In the genomic region with DNA sequence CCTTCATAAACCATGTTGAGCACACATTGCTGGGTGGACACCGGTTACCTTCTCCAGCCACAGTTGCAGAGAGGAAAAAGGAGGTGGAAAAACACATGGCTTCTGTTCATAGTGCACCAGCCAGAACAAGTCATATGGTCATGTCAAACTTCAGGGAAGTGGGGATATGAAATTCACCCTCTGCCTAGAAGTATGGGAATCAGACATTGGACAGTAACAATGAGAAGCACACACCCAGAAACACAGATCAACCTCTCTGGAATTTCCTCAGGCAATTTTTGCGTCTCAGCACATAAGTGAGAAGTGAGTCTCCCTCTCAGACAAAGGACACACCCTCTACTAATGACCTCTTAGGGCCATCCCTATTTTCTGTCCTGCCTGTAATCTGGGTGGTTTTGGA, we compare ENCODE assay signal across 13 cellular contexts.
DNase-seq lines count a peak whose midpoint lies in the region; ATAC-seq and TF ChIP-seq lines count a peak whose summit lies in the region.
"Had no signal": no experiment of that assay in that cellular context is flagged by ENCODE, and none has a peak within 500 bp of the region (broad histone marks: within the 10 kb centered on the region; RNA-seq: fewer than 3 reads in every experiment).

No MANE protein-coding gene starts in this region.

- H3K4me1 Mint-ChIP-seq in dendritic cell treated with granulocyte-macrophage colony-stimulating factor and Interleukin-4, amounts not matched to agents 40 ng/mL and 50 ng/mL, for 4 days (ENCODE audit: low read depth) = peaks cover 66% of the 10 kb centered on the region

- peak overlapping the region; percentile 69 for H3K27ac Mint-ChIP-seq in dendritic cell treated with granulocyte-macrophage colony-stimulating factor and Interleukin-4, amounts not matched to agents 40 ng/mL and 50 ng/mL, for 4 days

- H3K4me3 Mint-ChIP-seq in dendritic cell treated with granulocyte-macrophage colony-stimulating factor and Interleukin-4, amounts not matched to agents 40 ng/mL and 50 ng/mL, for 4 days = no peak overlapping the region

- no peaks in the 10 kb centered on the region for H3K9me3 Mint-ChIP-seq in dendritic cell treated with granulocyte-macrophage colony-stimulating factor and Interleukin-4, amounts not matched to agents 40 ng/mL and 50 ng/mL, for 4 days

- H3K27me3 Mint-ChIP-seq in dendritic cell treated with granulocyte-macrophage colony-stimulating factor and Interleukin-4, amounts not matched to agents 40 ng/mL and 50 ng/mL, for 4 days = peaks cover 6% of the 10 kb centered on the region

- H3K9me3 ChIP-seq in mucosa of descending colon = no peaks in the 10 kb centered on the region
- H3K9me3 ChIP-seq: BE2C had no signal

- H3K36me3 ChIP-seq in mucosa of descending colon (ENCODE audit: low read depth) = no peaks in the 10 kb centered on the region
- H3K36me3 ChIP-seq: BE2C had no signal

- in situ Hi-C loops in ACHN (cut with HindIII; ENCODE audit: low pct_ligation_motif_present, low pct_unique_long_range_greater_than_20kb, low sequenced_read_pairs) = no loop called here

- peaks cover 7% of the 10 kb centered on the region for H3K4me1 ChIP-seq in mucosa of descending colon (ENCODE audit: low read depth)
- H3K4me1 ChIP-seq: BE2C had no signal

- no peak for TF ChIP-seq CTCF in mucosa of descending colon (IDR thresholded peaks at IDR 0.05)

- H3K36me3 Mint-ChIP-seq in dendritic cell treated with granulocyte-macrophage colony-stimulating factor and Interleukin-4, amounts not matched to agents 40 ng/mL and 50 ng/mL, for 4 days (ENCODE audit: low read depth) = no peaks in the 10 kb centered on the region

- H3K4me3 ChIP-seq in mucosa of descending colon = no peak overlapping the region
- H3K4me3 ChIP-seq: lung had no signal

- DNase-seq in ACHN = peak; percentile 43
- DNase-seq in LoVo (ENCODE audit: low spot score) = peak; percentile 76
- DNase-seq in mucosa of descending colon = no peak
- no peak for DNase-seq in DMS53 (lab: John Stamatoyannopoulos, UW)
- no peak for DNase-seq in globus pallidus (ENCODE audit: low spot score)
- no peak for DNase-seq in RPMI8226
- no peak for DNase-seq in NCI-H526 (lab: John Stamatoyannopoulos, UW)
- DNase-seq: BE2C; KG1; NCI-H2171; stimulated activated CD4-positive, alpha-beta T cell treated with anti-CD3 and anti-CD28 coated beads, Interleukin-4, amount 100 ng/mL, for 4 hours had no signal

- intact Hi-C loops in dendritic cell treated with granulocyte-macrophage colony-stimulating factor and Interleukin-4, amounts not matched to agents 40 ng/mL and 50 ng/mL, for 4 days (cut with micrococcal nuclease) = no loop called here
- intact Hi-C loops in mucosa of descending colon (cut with DNase I, micrococcal nuclease) = no loop called here

- peak; percentile 30 for ATAC-seq in mucosa of descending colon

Comparison
In these comparisons a context has a peak if more than half of its experiments do, and no peak if none do; other contexts are left out.
1. DNase-seq: peak in ACHN (single experiment) and LoVo (single experiment); none in mucosa of descending colon (0 of 3), DMS53 (single experiment), globus pallidus (single experiment), RPMI8226 (single experiment) and NCI-H526 (0 of 2).